Comparison of ENCODE assay signal across 8 cellular contexts in the genomic region with DNA sequence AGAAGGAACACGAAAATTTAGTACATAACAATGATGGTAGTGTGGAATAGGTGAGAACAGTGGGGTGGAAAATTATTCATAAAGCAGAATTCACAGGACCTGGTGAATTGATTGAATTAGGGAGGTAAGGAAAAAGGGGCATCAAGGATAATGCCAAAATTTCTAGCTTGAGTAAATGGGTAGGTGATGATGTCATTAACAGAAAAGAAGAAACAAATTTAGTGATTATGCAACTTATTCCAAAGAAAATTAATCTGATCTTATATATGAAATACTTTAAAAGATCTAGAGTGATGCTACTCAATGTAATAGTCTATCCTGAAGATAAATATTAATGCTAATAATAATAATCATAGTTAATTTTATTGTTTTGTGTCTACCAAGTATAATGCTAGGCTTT.
"Had no signal": no experiment of that assay in that cellular context is flagged by ENCODE, and none has a peak within 500 bp of the region (broad histone marks: within the 10 kb centered on the region; RNA-seq: fewer than 3 reads in every experiment).

No MANE protein-coding gene starts in this region.

- H3K4me3 ChIP-seq: GM12878 had no signal

- FAIRE-seq: G401.6, GM12878, GM12891, GM12892, GM18507, GM19239 had no signal

- ATAC-seq: GM12878 had no signal

- DNase-seq: GDM1, GF-D8 had no signal
